17 cellular contexts compared by ENCODE assay signal in genomic region chr21:45467221-45467779, GRCh38.
DNase-seq lines count a peak whose midpoint lies in the region; ATAC-seq and TF ChIP-seq lines count a peak whose summit lies in the region.
"Had no signal": no experiment of that assay in that cellular context is flagged by ENCODE, and none has a peak within 500 bp of the region (broad histone marks: within the 10 kb centered on the region; RNA-seq: fewer than 3 reads in every experiment).

No MANE protein-coding gene starts in this region.

- no peak overlapping the region for H3K4me3 ChIP-seq in adrenal gland
- no peak overlapping the region for H3K4me3 ChIP-seq in gastroesophageal sphincter

- H3K9me3 Mint-ChIP-seq in IgD-negative memory B cell: peaks cover 2 to 6% (median 4%) of the 10 kb centered on the region in 3 donors

- H3K27ac Mint-ChIP-seq in IgD-negative memory B cell: peak overlapping the region in 1 of 3 donors; percentile 32
- H3K27ac Mint-ChIP-seq: activated T-helper 17 cell treated with anti-CD3 and anti-CD28 coated beads, Interleukin-2, amount 50 U/mL, for 72 hours had no signal

- TF ChIP-seq POLR2A in adrenal gland (IDR thresholded peaks at IDR 0.05): no peak
- no peak for TF ChIP-seq POLR2A in gastroesophageal sphincter (IDR thresholded peaks at IDR 0.05)

- H3K36me3 ChIP-seq in adrenal gland (replicated peaks in 1 of 2) (peaks cover 0 to 7% of the 10 kb centered on the region in 2 donors), gastroesophageal sphincter (peaks cover 0 to 12% of the 10 kb centered on the region in 2 donors)
- H3K36me3 ChIP-seq: BE2C had no signal

- H3K4me3 Mint-ChIP-seq in IgD-negative memory B cell: peak overlapping the region in 3 of 4 donors; percentile 34 to 76 (median 76)
- H3K4me3 Mint-ChIP-seq: activated T-helper 17 cell treated with anti-CD3 and anti-CD28 coated beads, Interleukin-2, amount 50 U/mL, for 72 hours; neural crest cell had no signal

- intact Hi-C loops in adrenal gland (cut with DNase I): no loop called here

- H3K4me1 ChIP-seq in adrenal gland (replicated peaks in 1 of 2) (peaks cover 14 to 22% of the 10 kb centered on the region in 2 donors), gastroesophageal sphincter (peaks cover 0 to 58% (median 16%) of the 10 kb centered on the region in 3 donors)
- H3K4me1 ChIP-seq: BE2C had no signal

- TF ChIP-seq EP300 in gastroesophageal sphincter (IDR thresholded peaks at IDR 0.05): no peak

- H3K9me3 ChIP-seq in adrenal gland (replicated peaks in 1 of 3) (no peaks in the 10 kb centered on the region), gastroesophageal sphincter (peaks cover 0 to 8% (median 0%) of the 10 kb centered on the region in 3 donors)
- H3K9me3 ChIP-seq: BE2C had no signal

- no peak for ATAC-seq in gastroesophageal sphincter
- ATAC-seq: activated CD4-positive, CD25-positive, alpha-beta regulatory T cell treated with anti-CD3 and anti-CD28 coated beads, Interleukin-2, amount 50 U/mL, for 24 hours; activated T-helper 17 cell treated with anti-CD3 and anti-CD28 coated beads, Interleukin-2, amount 50 U/mL, for 72 hours had no signal

- 66 to 86% (median 81%) methylated on average over 7 to 25 of the region's 25 CpGs for WGBS in adrenal gland, 4 donors
- WGBS in gastroesophageal sphincter (ENCODE audit: low coverage in 1 of 2), 2 donors: 88% methylated on average over 3 of the region's 25 CpGs; no CpG with 5 or more reads in 1 of the 2 donors

- TF ChIP-seq CTCF in adrenal gland (IDR thresholded peaks at IDR 0.05) (no peak), gastroesophageal sphincter (IDR thresholded peaks at IDR 0.05) (no peak)

- H3K27me3 ChIP-seq in adrenal gland (no peaks in the 10 kb centered on the region), gastroesophageal sphincter (peaks cover 7% of the 10 kb centered on the region)

- peaks cover 21% of the 10 kb centered on the region for H3K27me3 Mint-ChIP-seq in IgD-negative memory B cell

- DNase-seq in adrenal gland: peak in 4 of 7 donors; percentile 55 to 68 (median 62)
- peak; percentile 59 for DNase-seq in kidney tubule cell (ENCODE audit: low spot score)
- DNase-seq in substantia nigra (lab: John Stamatoyannopoulos, UW): no peak
- DNase-seq in ecto neural progenitor cell (ENCODE audit: low spot score): no peak
- no peak for DNase-seq in NCI-H2081 (lab: John Stamatoyannopoulos, UW)
- DNase-seq in medulla oblongata (ENCODE audit: extremely low spot score): no peak
- DNase-seq: amniotic stem cell; BE2C; mesenchymal stem cell; NCI-H2029 treated with DMSO at 0.1 percent for 48 hours; stimulated activated CD4-positive, alpha-beta T cell treated with anti-CD3 and anti-CD28 coated beads, Interleukin-4, amount 100 ng/mL, for 24 hours; stimulated activated CD8-positive, alpha-beta memory T cell treated with anti-CD3 and anti-CD28 coated beads, Interleukin-4, amount 100 ng/mL, for 48 hours had no signal

- peak overlapping the region in 1 of 5 donors; percentile 12 for H3K27ac ChIP-seq in adrenal gland
- H3K27ac ChIP-seq in substantia nigra (ENCODE audit: low read depth, low read length, poor library complexity, severe bottlenecking): peak overlapping the region; percentile 93
- H3K27ac ChIP-seq in gastroesophageal sphincter: peak overlapping the region in 2 of 4 donors; percentile 31 to 35

- peaks cover 2% of the 10 kb centered on the region for H3K36me3 Mint-ChIP-seq in IgD-negative memory B cell

- peaks cover 14 to 17% (median 15%) of the 10 kb centered on the region in 3 donors for H3K4me1 Mint-ChIP-seq in IgD-negative memory B cell

Comparison
In these comparisons a context has a peak if more than half of its experiments do, and no peak if none do; other contexts are left out.
1. DNase-seq: peak in adrenal gland (4 of 7) and kidney tubule cell (single experiment); none in substantia nigra (0 of 49), ecto neural progenitor cell (single experiment), NCI-H2081 (0 of 2) and medulla oblongata (single experiment).